Comparison of ENCODE assay signal across 16 cellular contexts in the genomic region with DNA sequence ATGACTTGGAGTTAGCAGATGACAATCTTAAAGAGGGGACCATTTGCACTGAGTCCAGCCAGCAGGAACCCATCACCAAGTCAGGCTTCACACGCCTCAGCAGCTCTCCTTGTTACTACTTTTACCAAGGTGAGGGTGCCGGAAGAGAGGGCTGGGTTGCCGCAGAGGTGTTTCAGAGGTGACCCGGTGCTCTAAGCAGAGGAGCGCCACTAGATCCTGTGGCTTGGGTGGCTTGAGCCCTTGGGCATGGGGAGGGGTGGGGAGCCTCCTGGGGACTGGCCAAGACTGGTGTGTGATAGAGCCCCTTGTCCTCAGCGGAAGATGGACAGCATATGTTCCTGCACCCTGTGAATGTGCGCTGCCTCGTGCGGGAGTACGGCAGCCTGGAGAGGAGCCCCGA.
"Had no signal": no experiment of that assay in that cellular context is flagged by ENCODE, and none has a peak within 500 bp of the region (broad histone marks: within the 10 kb centered on the region; RNA-seq: fewer than 3 reads in every experiment).

No MANE protein-coding gene starts in this region.

- H3K27me3 Mint-ChIP-seq: activated B cell treated with CpG ODN at 0.5 μM for 24 hours, naive B cell, type B pancreatic cell had no signal

- H3K27me3 ChIP-seq: colonic mucosa, ovary, suprapubic skin had no signal

- DNase-seq: activated B cell treated with CpG ODN at 0.5 μM for 24 hours; activated CD4-positive, alpha-beta T cell treated with anti-CD3 and anti-CD28 coated beads for 48 hours; activated CD8-positive, alpha-beta memory T cell treated with anti-CD3 and anti-CD28 coated beads, Interleukin-2, amount 50 U/mL, for 4 hours; activated CD8-positive, alpha-beta T cell treated with anti-CD3 and anti-CD28 coated beads, Interleukin-2, amount 10 ng/mL, durations not matched to agents 7 days and 5 days; caudate nucleus; colonic mucosa; foreskin fibroblast; head of caudate nucleus; naive B cell; ovary; stimulated activated CD4-positive, alpha-beta T cell treated with anti-CD3 and anti-CD28 coated beads, Interleukin-15, amount 100 ng/mL, for 24 hours; stimulated activated CD4-positive, alpha-beta T cell treated with anti-CD3 and anti-CD28 coated beads, Interleukin-4, amount 100 ng/mL, for 1 hour; stimulated activated naive CD4-positive, alpha-beta T cell treated with Interleukin-2 at 50 U/mL for 16 hours had no signal

- H3K9me3 Mint-ChIP-seq: activated B cell treated with CpG ODN at 0.5 μM for 24 hours, naive B cell, type B pancreatic cell had no signal

- H3K4me3 ChIP-seq: colonic mucosa, lung, ovary, suprapubic skin had no signal

- H3K27ac Mint-ChIP-seq: activated B cell treated with CpG ODN at 0.5 μM for 24 hours; activated CD8-positive, alpha-beta T cell treated with anti-CD3 and anti-CD28 coated beads, Interleukin-2, amount 10 ng/mL, durations not matched to agents 7 days and 5 days; type B pancreatic cell had no signal

- H3K4me3 Mint-ChIP-seq: activated B cell treated with CpG ODN at 0.5 μM for 24 hours; activated CD8-positive, alpha-beta T cell treated with anti-CD3 and anti-CD28 coated beads, Interleukin-2, amount 10 ng/mL, durations not matched to agents 7 days and 5 days; naive B cell; type B pancreatic cell had no signal

- H3K36me3 ChIP-seq: ovary had no signal

- ATAC-seq: activated CD8-positive, alpha-beta T cell treated with anti-CD3 and anti-CD28 coated beads, Interleukin-2, amount 10 ng/mL, durations not matched to agents 7 days and 5 days had no signal

- H3K9me3 ChIP-seq: colonic mucosa, ovary, suprapubic skin had no signal

- H3K27ac ChIP-seq: colonic mucosa, ovary, suprapubic skin had no signal

- H3K4me1 ChIP-seq: colonic mucosa, suprapubic skin had no signal

- H3K4me1 Mint-ChIP-seq: activated B cell treated with CpG ODN at 0.5 μM for 24 hours, naive B cell had no signal
